ENCODE assay signal across 8 cellular contexts in the genomic region with DNA sequence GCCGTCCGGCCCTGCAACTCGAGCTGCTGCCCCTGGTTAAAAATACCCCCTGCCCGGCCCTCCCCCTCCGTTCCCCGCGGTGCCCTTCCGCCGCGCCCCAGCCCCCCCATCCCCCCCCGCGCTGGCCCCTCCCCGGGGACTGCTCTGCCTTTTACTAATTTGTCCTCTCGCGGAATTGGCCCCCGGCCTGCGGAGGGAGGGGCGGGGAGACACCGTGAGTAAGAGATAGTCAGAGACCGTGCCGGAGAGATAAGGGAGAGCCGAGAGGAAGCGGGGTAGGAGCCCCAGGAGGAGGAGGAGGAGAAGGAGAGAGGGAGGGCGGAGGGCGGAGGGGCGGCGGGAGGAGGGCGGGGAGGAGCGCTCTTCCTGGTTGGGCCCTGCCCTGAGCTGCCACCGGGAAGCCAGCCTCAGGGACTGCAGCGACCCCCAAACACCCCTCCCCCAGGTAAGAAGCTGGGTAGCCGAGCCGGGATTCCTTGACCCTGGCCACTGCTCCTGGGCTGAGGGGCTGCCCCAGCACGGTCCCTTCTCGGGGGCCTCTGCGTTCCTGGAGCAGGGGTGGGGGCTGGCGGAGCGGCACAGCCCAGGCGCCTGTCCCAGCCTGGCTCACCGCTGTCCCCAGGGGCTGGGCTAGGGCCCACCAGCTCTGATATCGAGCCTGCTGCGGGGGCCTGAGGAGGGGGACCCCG. TPM values are rescaled to one million over a fixed set of nuclear protein-coding genes. Genes with fewer than 3 reads are reported as not detected.
A peak's percentile ranks its signal among the peaks of the same experiment; 100 is the strongest.
DNase-seq lines count a peak whose midpoint lies in the region; ATAC-seq, FAIRE-seq and TF ChIP-seq lines count a peak whose summit lies in the region.

Gene CAPN1 (plus strand): TSS at position 360 of the 689 bp plus-strand sequence. CDS start 774 bp downstream, outside the sequence.

- no peak for TF ChIP-seq POLR2A in esophagus squamous epithelium (IDR thresholded peaks at IDR 0.05)

- H3K27me3 ChIP-seq in esophagus squamous epithelium, result no peaks in the 10 kb centered on the region

- 0% methylated on average over 1 to 5 of the region's 43 CpGs for WGBS in esophagus squamous epithelium, 2 donors

- no peaks in the 10 kb centered on the region for H3K9me3 ChIP-seq in esophagus squamous epithelium

- H3K4me1 Mint-ChIP-seq in naive B cell, result peaks cover 30 to 42% (median 34%) of the 10 kb centered on the region in 3 donors
- H3K4me1 Mint-ChIP-seq in stimulated activated effector memory CD8-positive, alpha-beta T cell treated with anti-CD3 and anti-CD28 coated beads, Interleukin-12 subunit alpha, Interleukin-12 subunit beta, amount 100 ng/mL, for 72 hours, result peaks cover 23% of the 10 kb centered on the region

- FAIRE-seq in HTR-8/SVneo (lab: Jason Lieb, UNC), result no peak

- DNase-seq in AML-193 (lab: John Stamatoyannopoulos, UW), result peak; percentile 45 to 49
- DNase-seq in HTR-8/SVneo (ENCODE audit: insufficient read length, low spot score), result peak; percentile 74
- peak; percentile 96 for DNase-seq in RKO (ENCODE audit: low spot score)
- DNase-seq in activated T-cell treated with anti-CD3 and anti-CD28 coated beads, Interleukin-2, amount 50 U/mL, for 48 hours, result peak; percentile 86 to 87
- peak; percentile 47 for DNase-seq in esophagus squamous epithelium (lab: John Stamatoyannopoulos, UW)
- DNase-seq in naive B cell, result peak; percentile 39
- DNase-seq in stimulated activated effector memory CD8-positive, alpha-beta T cell treated with anti-CD3 and anti-CD28 coated beads, Interleukin-12 subunit alpha, Interleukin-12 subunit beta, amount 100 ng/mL, for 72 hours (ENCODE audit: low spot score in 2 of 2), result peak; percentile 57 to 82

- H3K4me3 ChIP-seq in esophagus squamous epithelium, result peak within 1 kb of the TSS; percentile 83 to 95 (median 87)

- H3K27me3 Mint-ChIP-seq in naive B cell, result no peaks in the 10 kb centered on the region

- H3K4me1 ChIP-seq in esophagus squamous epithelium, result peaks cover 25 to 61% (median 28%) of the 10 kb centered on the region in 3 donors

- ATAC-seq in GM19324 (IDR thresholded peaks at IDR 0.05; ENCODE audit: low FRiP score, unreplicated experiment), result peak; percentile 46
- ATAC-seq in naive B cell (ENCODE audit: low read depth in 2 of 2), result peak; percentile 40 to 47
- ATAC-seq in stimulated activated effector memory CD8-positive, alpha-beta T cell treated with anti-CD3 and anti-CD28 coated beads, Interleukin-12 subunit alpha, Interleukin-12 subunit beta, amount 100 ng/mL, for 72 hours, result peak; percentile 90

- no peaks in the 10 kb centered on the region for H3K9me3 Mint-ChIP-seq in naive B cell
- no peaks in the 10 kb centered on the region for H3K9me3 Mint-ChIP-seq in stimulated activated effector memory CD8-positive, alpha-beta T cell treated with anti-CD3 and anti-CD28 coated beads, Interleukin-12 subunit alpha, Interleukin-12 subunit beta, amount 100 ng/mL, for 72 hours

- TF ChIP-seq CTCF in esophagus squamous epithelium (IDR thresholded peaks at IDR 0.05), result no peak

- peak within 1 kb of the TSS; percentile 82 to 97 (median 90) for H3K27ac Mint-ChIP-seq in naive B cell
- peak within 1 kb of the TSS; percentile 96 for H3K27ac Mint-ChIP-seq in stimulated activated effector memory CD8-positive, alpha-beta T cell treated with anti-CD3 and anti-CD28 coated beads, Interleukin-12 subunit alpha, Interleukin-12 subunit beta, amount 100 ng/mL, for 72 hours

- H3K36me3 ChIP-seq in esophagus squamous epithelium, result peaks cover 10 to 30% (median 10%) of the 10 kb centered on the region in 3 donors

- peak within 1 kb of the TSS; percentile 86 to 97 (median 93) for H3K4me3 Mint-ChIP-seq in naive B cell
- H3K4me3 Mint-ChIP-seq in stimulated activated effector memory CD8-positive, alpha-beta T cell treated with anti-CD3 and anti-CD28 coated beads, Interleukin-12 subunit alpha, Interleukin-12 subunit beta, amount 100 ng/mL, for 72 hours, result peak within 1 kb of the TSS; percentile 88

- peaks cover 0 to 7% of the 10 kb centered on the region in 2 donors for H3K36me3 Mint-ChIP-seq in naive B cell
- peaks cover 7% of the 10 kb centered on the region for H3K36me3 Mint-ChIP-seq in stimulated activated effector memory CD8-positive, alpha-beta T cell treated with anti-CD3 and anti-CD28 coated beads, Interleukin-12 subunit alpha, Interleukin-12 subunit beta, amount 100 ng/mL, for 72 hours

- intact Hi-C loops in esophagus squamous epithelium (cut with DNase I), result no loop called here

- peak within 1 kb of the TSS; percentile 93 to 100 (median 98) for H3K27ac ChIP-seq in esophagus squamous epithelium

RNA-seq across cellular contexts. Expression of gene CAPN1, which starts in this region (rescaled TPM):
- total RNA-seq in esophagus squamous epithelium, result 100 to 1,000 TPM; 225 to 696 (median 354) TPM
- 100 to 1,000 TPM in 5 of 6 donors, 10 to 100 TPM in 1; 93.8 to 132 (median 124) TPM for polyA plus RNA-seq in naive B cell (ENCODE audit: low read depth in 6 of 6)

Comparison
In these comparisons a context has a peak if more than half of its experiments do, and no peak if none do; other contexts are left out.
1. Peak in every context shown above with its lines: DNase-seq, ATAC-seq, H3K4me3 ChIP-seq and H3K27ac ChIP-seq.
2. DNase-seq: peak in every context shown above with its lines; median percentile 96 in RKO; 86 in activated T-cell treated with anti-CD3 and anti-CD28 coated beads, Interleukin-2, amount 50 U/mL, for 48 hours; 74 in HTR-8/SVneo; 70 in stimulated activated effector memory CD8-positive, alpha-beta T cell treated with anti-CD3 and anti-CD28 coated beads, Interleukin-12 subunit alpha, Interleukin-12 subunit beta, amount 100 ng/mL, for 72 hours; 47 in AML-193; 47 in esophagus squamous epithelium; 39 in naive B cell.